In the genomic region with DNA sequence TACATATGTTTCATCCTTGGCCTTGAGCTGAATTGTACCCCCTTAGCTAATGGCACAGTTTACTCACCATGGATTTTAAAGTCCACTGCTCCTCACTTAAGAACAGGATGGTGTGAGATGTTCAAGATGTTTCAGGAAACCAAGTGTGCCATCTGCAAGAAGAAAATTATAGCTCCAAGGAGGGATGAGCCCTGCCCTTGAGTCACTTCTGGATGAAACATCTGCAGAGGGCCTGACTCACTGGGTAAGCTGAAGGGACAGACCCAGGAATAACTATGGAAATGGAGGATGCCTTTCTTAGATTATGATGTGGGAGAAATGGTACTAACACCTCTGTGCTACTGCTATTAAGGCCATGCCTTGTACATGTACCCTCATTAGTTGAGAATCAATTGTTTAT, we compare ENCODE assay signal across 1 cellular context.
TF ChIP-seq lines count a peak whose summit lies in the region.

No MANE protein-coding gene starts in this region.

TF ChIP-seq in GM23338, 12 proteins besides CTCF, POLR2A, EP300 and RAD21 (continued from another document):
- TF ChIP-seq ZNF331 (CRISPR knock-in tag; IDR thresholded peaks at IDR 0.05; ENCODE audit: low read depth) (no peak), CREB1 (CRISPR knock-in tag; IDR thresholded peaks at IDR 0.05; ENCODE audit: low read depth) (no peak), EZH2phosphoT487 (IDR thresholded peaks at IDR 0.05; ENCODE audit: unreplicated experiment) (no peak), NANOG (IDR thresholded peaks at IDR 0.05; ENCODE audit: borderline replicate concordance) (no peak), STAT1 (IDR thresholded peaks at IDR 0.05; ENCODE audit: unreplicated experiment) (no peak), JUNB (IDR thresholded peaks at IDR 0.05; ENCODE audit: unreplicated experiment) (no peak), ZNF114 (CRISPR knock-in tag; IDR thresholded peaks at IDR 0.05) (no peak), EZH2 (IDR thresholded peaks at IDR 0.05; ENCODE audit: low read depth, unreplicated experiment) (no peak), POLR2AphosphoS5 (IDR thresholded peaks at IDR 0.05; ENCODE audit: low read depth) (no peak)
- TF ChIP-seq, protein P1, sequence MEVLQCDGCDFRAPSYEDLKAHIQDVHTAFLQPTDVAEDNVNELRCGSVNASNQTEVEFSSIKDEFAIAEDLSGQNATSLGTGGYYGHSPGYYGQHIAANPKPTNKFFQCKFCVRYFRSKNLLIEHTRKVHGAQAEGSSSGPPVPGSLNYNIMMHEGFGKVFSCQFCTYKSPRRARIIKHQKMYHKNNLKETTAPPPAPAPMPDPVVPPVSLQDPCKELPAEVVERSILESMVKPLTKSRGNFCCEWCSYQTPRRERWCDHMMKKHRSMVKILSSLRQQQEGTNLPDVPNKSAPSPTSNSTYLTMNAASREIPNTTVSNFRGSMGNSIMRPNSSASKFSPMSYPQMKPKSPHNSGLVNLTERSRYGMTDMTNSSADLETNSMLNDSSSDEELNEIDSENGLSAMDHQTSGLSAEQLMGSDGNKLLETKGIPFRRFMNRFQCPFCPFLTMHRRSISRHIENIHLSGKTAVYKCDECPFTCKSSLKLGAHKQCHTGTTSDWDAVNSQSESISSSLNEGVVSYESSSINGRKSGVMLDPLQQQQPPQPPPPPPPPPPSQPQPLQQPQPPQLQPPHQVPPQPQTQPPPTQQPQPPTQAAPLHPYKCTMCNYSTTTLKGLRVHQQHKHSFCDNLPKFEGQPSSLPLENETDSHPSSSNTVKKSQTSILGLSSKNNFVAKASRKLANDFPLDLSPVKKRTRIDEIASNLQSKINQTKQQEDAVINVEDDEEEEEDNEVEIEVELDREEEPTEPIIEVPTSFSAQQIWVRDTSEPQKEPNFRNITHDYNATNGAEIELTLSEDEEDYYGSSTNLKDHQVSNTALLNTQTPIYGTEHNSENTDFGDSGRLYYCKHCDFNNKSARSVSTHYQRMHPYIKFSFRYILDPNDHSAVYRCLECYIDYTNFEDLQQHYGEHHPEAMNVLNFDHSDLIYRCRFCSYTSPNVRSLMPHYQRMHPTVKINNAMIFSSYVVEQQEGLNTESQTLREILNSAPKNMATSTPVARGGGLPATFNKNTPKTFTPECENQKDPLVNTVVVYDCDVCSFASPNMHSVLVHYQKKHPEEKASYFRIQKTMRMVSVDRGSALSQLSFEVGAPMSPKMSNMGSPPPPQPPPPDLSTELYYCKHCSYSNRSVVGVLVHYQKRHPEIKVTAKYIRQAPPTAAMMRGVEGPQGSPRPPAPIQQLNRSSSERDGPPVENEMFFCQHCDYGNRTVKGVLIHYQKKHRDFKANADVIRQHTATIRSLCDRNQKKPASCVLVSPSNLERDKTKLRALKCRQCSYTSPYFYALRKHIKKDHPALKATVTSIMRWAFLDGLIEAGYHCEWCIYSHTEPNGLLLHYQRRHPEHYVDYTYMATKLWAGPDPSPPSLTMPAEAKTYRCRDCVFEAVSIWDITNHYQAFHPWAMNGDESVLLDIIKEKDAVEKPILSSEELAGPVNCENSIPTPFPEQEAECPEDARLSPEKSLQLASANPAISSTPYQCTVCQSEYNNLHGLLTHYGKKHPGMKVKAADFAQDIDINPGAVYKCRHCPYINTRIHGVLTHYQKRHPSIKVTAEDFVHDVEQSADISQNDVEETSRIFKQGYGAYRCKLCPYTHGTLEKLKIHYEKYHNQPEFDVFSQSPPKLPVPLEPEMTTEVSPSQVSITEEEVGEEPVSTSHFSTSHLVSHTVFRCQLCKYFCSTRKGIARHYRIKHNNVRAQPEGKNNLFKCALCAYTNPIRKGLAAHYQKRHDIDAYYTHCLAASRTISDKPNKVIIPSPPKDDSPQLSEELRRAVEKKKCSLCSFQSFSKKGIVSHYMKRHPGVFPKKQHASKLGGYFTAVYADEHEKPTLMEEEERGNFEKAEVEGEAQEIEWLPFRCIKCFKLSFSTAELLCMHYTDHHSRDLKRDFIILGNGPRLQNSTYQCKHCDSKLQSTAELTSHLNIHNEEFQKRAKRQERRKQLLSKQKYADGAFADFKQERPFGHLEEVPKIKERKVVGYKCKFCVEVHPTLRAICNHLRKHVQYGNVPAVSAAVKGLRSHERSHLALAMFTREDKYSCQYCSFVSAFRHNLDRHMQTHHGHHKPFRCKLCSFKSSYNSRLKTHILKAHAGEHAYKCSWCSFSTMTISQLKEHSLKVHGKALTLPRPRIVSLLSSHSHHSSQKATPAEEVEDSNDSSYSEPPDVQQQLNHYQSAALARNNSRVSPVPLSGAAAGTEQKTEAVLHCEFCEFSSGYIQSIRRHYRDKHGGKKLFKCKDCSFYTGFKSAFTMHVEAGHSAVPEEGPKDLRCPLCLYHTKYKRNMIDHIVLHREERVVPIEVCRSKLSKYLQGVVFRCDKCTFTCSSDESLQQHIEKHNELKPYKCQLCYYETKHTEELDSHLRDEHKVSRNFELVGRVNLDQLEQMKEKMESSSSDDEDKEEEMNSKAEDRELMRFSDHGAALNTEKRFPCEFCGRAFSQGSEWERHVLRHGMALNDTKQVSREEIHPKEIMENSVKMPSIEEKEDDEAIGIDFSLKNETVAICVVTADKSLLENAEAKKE (CRISPR knock-in tag; IDR thresholded peaks at IDR 0.05) = no peak
- TF ChIP-seq, protein P2, sequence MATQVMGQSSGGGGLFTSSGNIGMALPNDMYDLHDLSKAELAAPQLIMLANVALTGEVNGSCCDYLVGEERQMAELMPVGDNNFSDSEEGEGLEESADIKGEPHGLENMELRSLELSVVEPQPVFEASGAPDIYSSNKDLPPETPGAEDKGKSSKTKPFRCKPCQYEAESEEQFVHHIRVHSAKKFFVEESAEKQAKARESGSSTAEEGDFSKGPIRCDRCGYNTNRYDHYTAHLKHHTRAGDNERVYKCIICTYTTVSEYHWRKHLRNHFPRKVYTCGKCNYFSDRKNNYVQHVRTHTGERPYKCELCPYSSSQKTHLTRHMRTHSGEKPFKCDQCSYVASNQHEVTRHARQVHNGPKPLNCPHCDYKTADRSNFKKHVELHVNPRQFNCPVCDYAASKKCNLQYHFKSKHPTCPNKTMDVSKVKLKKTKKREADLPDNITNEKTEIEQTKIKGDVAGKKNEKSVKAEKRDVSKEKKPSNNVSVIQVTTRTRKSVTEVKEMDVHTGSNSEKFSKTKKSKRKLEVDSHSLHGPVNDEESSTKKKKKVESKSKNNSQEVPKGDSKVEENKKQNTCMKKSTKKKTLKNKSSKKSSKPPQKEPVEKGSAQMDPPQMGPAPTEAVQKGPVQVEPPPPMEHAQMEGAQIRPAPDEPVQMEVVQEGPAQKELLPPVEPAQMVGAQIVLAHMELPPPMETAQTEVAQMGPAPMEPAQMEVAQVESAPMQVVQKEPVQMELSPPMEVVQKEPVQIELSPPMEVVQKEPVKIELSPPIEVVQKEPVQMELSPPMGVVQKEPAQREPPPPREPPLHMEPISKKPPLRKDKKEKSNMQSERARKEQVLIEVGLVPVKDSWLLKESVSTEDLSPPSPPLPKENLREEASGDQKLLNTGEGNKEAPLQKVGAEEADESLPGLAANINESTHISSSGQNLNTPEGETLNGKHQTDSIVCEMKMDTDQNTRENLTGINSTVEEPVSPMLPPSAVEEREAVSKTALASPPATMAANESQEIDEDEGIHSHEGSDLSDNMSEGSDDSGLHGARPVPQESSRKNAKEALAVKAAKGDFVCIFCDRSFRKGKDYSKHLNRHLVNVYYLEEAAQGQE (IDR thresholded peaks at IDR 0.05; ENCODE audit: unreplicated experiment) = no peak
